14 cellular contexts compared by ENCODE assay signal in the genomic region with DNA sequence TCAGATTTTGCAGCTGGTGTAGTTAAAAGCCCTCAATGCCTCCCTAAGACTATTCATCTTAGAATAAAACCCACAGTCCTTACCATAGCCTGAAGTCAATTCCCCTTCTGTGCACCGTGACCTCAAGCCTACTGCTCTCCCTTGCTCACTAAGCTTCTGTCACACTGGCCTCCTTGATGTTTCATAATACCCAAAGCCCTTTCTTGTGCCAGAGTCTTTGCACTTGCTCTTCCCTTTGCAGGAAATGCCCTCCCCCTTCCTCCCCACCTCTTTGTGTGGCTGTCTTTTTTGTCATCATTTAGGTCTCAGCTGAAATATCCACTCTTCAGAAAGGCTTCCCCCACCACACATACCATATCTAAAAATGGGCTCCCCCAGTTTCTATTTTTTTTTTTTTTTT. TPM values are rescaled to one million over a fixed set of nuclear protein-coding genes. Genes with fewer than 3 reads are reported as not detected.
DNase-seq lines count a peak whose midpoint lies in the region; ATAC-seq and TF ChIP-seq lines count a peak whose summit lies in the region.
"Had no signal": no experiment of that assay in that cellular context is flagged by ENCODE, and none has a peak within 500 bp of the region (broad histone marks: within the 10 kb centered on the region; RNA-seq: fewer than 3 reads in every experiment).

No MANE protein-coding gene starts in this region.

- peak overlapping the region; percentile 15 for H3K4me3 Mint-ChIP-seq in activated naive CD8-positive, alpha-beta T cell treated with anti-CD3 and anti-CD28 coated beads, Interleukin-2, amount 50 U/mL, for 24 hours
- peak overlapping the region in 1 of 2 donors; percentile 34 for H3K4me3 Mint-ChIP-seq in stimulated activated naive CD8-positive, alpha-beta T cell treated with anti-CD3 and anti-CD28 coated beads, Interleukin-15, amount 100 ng/mL, for 72 hours
- H3K4me3 Mint-ChIP-seq: endodermal cell, neural progenitor cell had no signal

- no peaks in the 10 kb centered on the region for H3K27me3 Mint-ChIP-seq in activated naive CD8-positive, alpha-beta T cell treated with anti-CD3 and anti-CD28 coated beads, Interleukin-2, amount 50 U/mL, for 24 hours
- no peaks in the 10 kb centered on the region for H3K27me3 Mint-ChIP-seq in stimulated activated naive CD8-positive, alpha-beta T cell treated with anti-CD3 and anti-CD28 coated beads, Interleukin-15, amount 100 ng/mL, for 72 hours

- H3K36me3 ChIP-seq in left ventricle myocardium inferior, result no peaks in the 10 kb centered on the region
- H3K36me3 ChIP-seq: ascending aorta, neural progenitor cell had no signal

- no peaks in the 10 kb centered on the region for H3K27me3 ChIP-seq in left ventricle myocardium inferior (ENCODE audit: low read depth)
- H3K27me3 ChIP-seq in dorsolateral prefrontal cortex, result peaks cover 0 to 3% (median 0%) of the 10 kb centered on the region in 45 donors
- H3K27me3 ChIP-seq: ascending aorta, neural progenitor cell had no signal

- peaks cover 23% of the 10 kb centered on the region for H3K4me1 ChIP-seq in left ventricle myocardium inferior

- H3K4me3 ChIP-seq in left ventricle myocardium inferior (no peak overlapping the region), dorsolateral prefrontal cortex (no peak overlapping the region)
- H3K4me3 ChIP-seq: ascending aorta, neural progenitor cell had no signal

- no peaks in the 10 kb centered on the region for H3K9me3 ChIP-seq in left ventricle myocardium inferior (replicated peaks)
- H3K9me3 ChIP-seq: ascending aorta had no signal

- no peak for ATAC-seq in left ventricle myocardium superior
- no peak for ATAC-seq in activated naive CD8-positive, alpha-beta T cell treated with anti-CD3 and anti-CD28 coated beads, Interleukin-2, amount 50 U/mL, for 24 hours
- peak; percentile 15 for ATAC-seq in stimulated activated naive CD8-positive, alpha-beta T cell treated with anti-CD3 and anti-CD28 coated beads, Interleukin-15, amount 100 ng/mL, for 72 hours

- TF ChIP-seq CTCF in left ventricle myocardium inferior (IDR thresholded peaks at IDR 0.05; ENCODE audit: borderline replicate concordance) (no peak), dorsolateral prefrontal cortex (IDR thresholded peaks at IDR 0.05 in 54 of 56, conservative IDR thresholded peaks at IDR 0.05 in 2 of 56; ENCODE audit: low read depth in 1 of 56, partially characterized antibody in 56 of 56) (no peak)

- intact Hi-C loops in left ventricle myocardium inferior (cut with micrococcal nuclease) (no loop called here), left ventricle myocardium superior (cut with micrococcal nuclease) (no loop called here), dorsolateral prefrontal cortex (cut with DNase I) (loop anchor here in 1 of 2 donors (5.0 kb wide), 1 partner anchor 70 kb away; no protein-coding TSS in a partner anchor)

- H3K36me3 Mint-ChIP-seq in activated naive CD8-positive, alpha-beta T cell treated with anti-CD3 and anti-CD28 coated beads, Interleukin-2, amount 50 U/mL, for 24 hours (ENCODE audit: low read depth), result no peaks in the 10 kb centered on the region

- peaks cover 42% of the 10 kb centered on the region for H3K4me1 Mint-ChIP-seq in activated naive CD8-positive, alpha-beta T cell treated with anti-CD3 and anti-CD28 coated beads, Interleukin-2, amount 50 U/mL, for 24 hours
- H3K4me1 Mint-ChIP-seq in stimulated activated naive CD8-positive, alpha-beta T cell treated with anti-CD3 and anti-CD28 coated beads, Interleukin-15, amount 100 ng/mL, for 72 hours, result peaks cover 42% of the 10 kb centered on the region

- no peak overlapping the region for H3K27ac Mint-ChIP-seq in activated naive CD8-positive, alpha-beta T cell treated with anti-CD3 and anti-CD28 coated beads, Interleukin-2, amount 50 U/mL, for 24 hours
- H3K27ac Mint-ChIP-seq in stimulated activated naive CD8-positive, alpha-beta T cell treated with anti-CD3 and anti-CD28 coated beads, Interleukin-15, amount 100 ng/mL, for 72 hours, result no peak overlapping the region
- H3K27ac Mint-ChIP-seq: endodermal cell, neural progenitor cell had no signal

- H3K9me3 Mint-ChIP-seq in activated naive CD8-positive, alpha-beta T cell treated with anti-CD3 and anti-CD28 coated beads, Interleukin-2, amount 50 U/mL, for 24 hours, result no peaks in the 10 kb centered on the region
- H3K9me3 Mint-ChIP-seq in stimulated activated naive CD8-positive, alpha-beta T cell treated with anti-CD3 and anti-CD28 coated beads, Interleukin-15, amount 100 ng/mL, for 72 hours, result peaks cover 0 to 4% of the 10 kb centered on the region in 2 donors
- H3K9me3 Mint-ChIP-seq: endodermal cell had no signal

- H3K27ac ChIP-seq in left ventricle myocardium inferior (replicated peaks) (peak overlapping the region; percentile 5), dorsolateral prefrontal cortex (no peak overlapping the region)
- H3K27ac ChIP-seq: ascending aorta, neural progenitor cell had no signal

- no peak for DNase-seq in left ventricle myocardium inferior
- DNase-seq in left ventricle myocardium superior, result no peak
- DNase-seq in SIG-M5 (lab: John Stamatoyannopoulos, UW), result peak; percentile 55
- peak; percentile 24 for DNase-seq in activated naive CD8-positive, alpha-beta T cell treated with anti-CD3 and anti-CD28 coated beads, Interleukin-2, amount 50 U/mL, for 24 hours
- peak in 1 of 2 donors; percentile 41 for DNase-seq in stimulated activated naive CD8-positive, alpha-beta T cell treated with anti-CD3 and anti-CD28 coated beads, Interleukin-15, amount 100 ng/mL, for 72 hours
- DNase-seq in hepatic stellate cell (ENCODE audit: low spot score), result no peak
- DNase-seq in dorsolateral prefrontal cortex, result no peak
- no peak for DNase-seq in AG20443 (ENCODE audit: low spot score)
- DNase-seq: activated CD4-positive, CD25-positive, alpha-beta regulatory T cell treated with anti-CD3 and anti-CD28 coated beads, Interleukin-2, amount 50 U/mL, for 72 hours; endodermal cell; NCI-H510A; SHP77 had no signal

RNA-seq across cellular contexts. Expression of a gene that starts 4.2 kb away (rescaled TPM):
- total RNA-seq in left ventricle myocardium inferior (8.0 TPM), left ventricle myocardium superior (8.5 TPM), dorsolateral prefrontal cortex (10 to 100 TPM; 11.7 to 57.7 (median 19.3) TPM)

RNA-seq across cellular contexts. Expression of a gene that starts 12.1 kb away (rescaled TPM):
- total RNA-seq in left ventricle myocardium inferior (0.41 TPM), left ventricle myocardium superior (0.42 TPM), dorsolateral prefrontal cortex (1 to 10 TPM in 119 of 120 experiments, under 1 TPM in 1; 0.74 to 7.7 (median 3.2) TPM)
- total RNA-seq: ascending aorta had no signal

Comparison
In these comparisons a context has a peak if more than half of its experiments do, and no peak if none do; other contexts are left out.
1. DNase-seq: peak in SIG-M5 (single experiment) and activated naive CD8-positive, alpha-beta T cell treated with anti-CD3 and anti-CD28 coated beads, Interleukin-2, amount 50 U/mL, for 24 hours (single experiment); none in left ventricle myocardium inferior (single experiment), left ventricle myocardium superior (single experiment), hepatic stellate cell (single experiment), dorsolateral prefrontal cortex (0 of 10) and AG20443 (single experiment).